7 cellular contexts compared by ENCODE assay signal in the genomic region with DNA sequence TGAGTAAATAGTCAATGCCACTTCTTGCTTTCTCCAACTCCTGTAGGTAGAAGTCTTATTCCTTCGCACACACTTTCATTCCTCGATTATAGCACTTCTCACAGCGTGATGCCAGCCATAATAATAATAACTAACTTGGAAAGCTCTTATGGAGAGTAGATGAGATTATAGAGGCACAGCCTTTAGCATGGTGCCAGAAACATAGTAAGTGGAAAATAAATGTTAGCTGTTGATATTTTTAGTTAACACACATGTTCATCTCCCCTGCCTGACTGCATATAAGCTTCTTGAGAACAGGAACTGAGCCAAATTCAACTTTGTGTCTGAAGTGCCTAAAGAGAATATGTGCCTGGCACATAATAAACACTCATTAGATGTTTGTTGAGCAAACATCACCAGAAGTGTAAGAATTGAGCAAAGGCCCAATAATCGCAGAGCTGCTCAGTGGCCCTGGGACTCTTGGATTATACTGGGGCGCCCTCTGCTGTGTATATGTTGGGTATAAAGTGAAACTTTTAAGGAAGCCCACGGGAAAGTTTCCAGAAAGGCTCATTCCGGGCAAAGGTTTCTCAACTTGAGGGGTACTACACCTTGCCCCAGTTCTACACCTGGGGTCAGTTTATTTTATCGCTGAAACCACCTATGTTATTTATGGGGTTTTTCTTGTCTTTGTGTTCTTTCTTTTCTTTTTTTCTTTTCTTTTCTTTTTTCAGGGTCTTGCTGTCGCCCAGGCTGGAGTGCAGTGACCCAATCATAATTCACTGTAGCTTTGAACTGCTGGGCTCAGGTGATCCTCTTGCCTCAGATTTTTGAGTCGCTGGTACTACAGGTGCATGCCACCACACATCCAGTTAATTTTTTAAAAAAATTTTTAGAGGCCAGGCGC. TPM values are rescaled to one million over a fixed set of nuclear protein-coding genes. Genes with fewer than 3 reads are reported as not detected.
DNase-seq lines count a peak whose midpoint lies in the region; ATAC-seq and TF ChIP-seq lines count a peak whose summit lies in the region.

No MANE protein-coding gene starts in this region.

- intact Hi-C loops in right lobe of liver (cut with DNase I) = loop anchor here (10.0 kb wide), 2 partner anchors 105 to 115 kb away; no protein-coding TSS in a partner anchor

- TF ChIP-seq CTCF in GM12873 (IDR thresholded peaks at IDR 0.05; ENCODE audit: insufficient read depth, low read depth, low read length, missing control alignments) (peak; percentile 61), choroid plexus epithelial cell (conservative IDR thresholded peaks at IDR 0.05; ENCODE audit: low read depth, low read length) (peak; percentile 82), right lobe of liver (IDR thresholded peaks at IDR 0.05) (peak; percentile 68 to 76 (median 74))

- TF ChIP-seq POLR2A in right lobe of liver (IDR thresholded peaks at IDR 0.05) = no peak

- DNase-seq in NCI-H446 treated with DMSO at 0.1 percent for 48 hours (lab: John Stamatoyannopoulos, UW) (peak; percentile 80), choroid plexus epithelial cell (ENCODE audit: low read depth) (peak; percentile 79), right lobe of liver (peak in 2 of 3 donors; percentile 63 to 76)
- DNase-seq in activated CD4-positive, alpha-beta T cell treated with anti-CD3 and anti-CD28 coated beads for 24 hours (ENCODE audit: low read depth in 2 of 2) = peak; percentile 42 to 47
- DNase-seq in stimulated activated CD4-positive, alpha-beta T cell treated with anti-CD3 and anti-CD28 coated beads, TNF-alpha, amount 100 ng/mL, for 4 hours (ENCODE audit: low read depth in 3 of 3) = peak; percentile 17 to 18 (median 18)

- no peak overlapping the region for H3K27ac ChIP-seq in right lobe of liver

- H3K4me3 ChIP-seq in choroid plexus epithelial cell (ENCODE audit: low read depth, low read length) = peak overlapping the region; percentile 2
- H3K4me3 ChIP-seq in right lobe of liver = no peak overlapping the region

- 43% methylated on average over 11 of the region's 11 CpGs for WGBS in right lobe of liver (ENCODE audit: insufficient coverage, low coverage, low lambda C conversion rate, missing lambda C conversion rate)

- no peaks in the 10 kb centered on the region for H3K27me3 ChIP-seq in right lobe of liver

- H3K9me3 ChIP-seq in right lobe of liver = no peaks in the 10 kb centered on the region

- ATAC-seq in HG03039 (IDR thresholded peaks at IDR 0.05; ENCODE audit: unreplicated experiment) (peak; percentile 58), right lobe of liver (peak; percentile 96 to 99 (median 97))

- H3K4me1 ChIP-seq in right lobe of liver = no peaks in the 10 kb centered on the region

- H3K36me3 ChIP-seq in right lobe of liver = no peaks in the 10 kb centered on the region

RNA-seq across cellular contexts. Expression of a gene that starts 22.3 kb away (rescaled TPM):
- 1 to 10 TPM in 1 of 6 experiments, under 1 TPM in 3, not detected in 2; 0.55 to 5.3 (median 0.66) TPM for total RNA-seq in right lobe of liver

Comparison
In these comparisons a context has a peak if more than half of its experiments do, and no peak if none do; other contexts are left out.
1. DNase-seq: peak in every context shown above with its lines; median percentile 80 in NCI-H446 treated with DMSO at 0.1 percent for 48 hours; 79 in choroid plexus epithelial cell; 70 in right lobe of liver; 44 in activated CD4-positive, alpha-beta T cell treated with anti-CD3 and anti-CD28 coated beads for 24 hours; 18 in stimulated activated CD4-positive, alpha-beta T cell treated with anti-CD3 and anti-CD28 coated beads, TNF-alpha, amount 100 ng/mL, for 4 hours.